ENCODE assay signal across 1 cellular context in genomic region chr5:92922231-92922967, GRCh38.
TF ChIP-seq lines count a peak whose summit lies in the region.

No MANE protein-coding gene starts in this region.

TF ChIP-seq in IMR-90, 13 proteins besides CTCF, POLR2A, EP300 and RAD21 (continued from another document):
- no peak for TF ChIP-seq BHLHE40 (IDR thresholded peaks at IDR 0.05; ENCODE audit: low read depth, low read length)
- no peak for TF ChIP-seq MAFK (IDR thresholded peaks at IDR 0.05; ENCODE audit: low read depth, low read length)
